ENCODE assay signal across 23 cellular contexts in the genomic region with DNA sequence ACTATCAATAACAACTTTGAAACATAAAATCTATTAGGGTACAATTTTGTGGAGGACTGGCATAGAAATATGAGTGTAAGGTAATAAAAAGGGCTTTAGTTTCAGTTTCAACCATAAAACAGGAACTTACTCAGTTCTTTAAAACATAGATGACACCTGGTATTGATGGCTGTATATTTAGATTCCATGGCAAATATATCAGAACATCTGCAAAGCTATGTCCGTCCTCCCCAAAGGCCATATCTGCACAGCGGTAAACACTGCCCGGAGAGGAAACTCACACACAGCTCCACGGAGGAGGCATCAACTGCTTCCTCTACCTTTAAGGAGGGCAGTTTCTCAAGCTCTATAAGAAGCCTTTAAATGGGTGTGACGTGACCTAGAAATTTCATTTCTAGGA.
"Had no signal": no experiment of that assay in that cellular context is flagged by ENCODE, and none has a peak within 500 bp of the region (broad histone marks: within the 10 kb centered on the region; RNA-seq: fewer than 3 reads in every experiment).

No MANE protein-coding gene starts in this region.

- DNase-seq: activated CD4-positive, alpha-beta memory T cell treated with anti-CD3 and anti-CD28 coated beads, Interleukin-2, amount 10 ng/mL, durations not matched to agents 7 days and 5 days; activated CD4-positive, alpha-beta T cell treated with anti-CD3 and anti-CD28 coated beads, Interleukin-2, amount 50 U/mL, for 1 hour; activated CD4-positive, CD25-positive, alpha-beta regulatory T cell; activated gamma-delta T cell treated with Interleukin-2 at 50 U/mL for 16 hours; activated T-cell treated with anti-CD3 and anti-CD28 coated beads for 4 hours; activated T-cell treated with anti-CD3 and anti-CD28 coated beads, Interleukin-2, amount 50 U/mL, for 48 hours; aorta; body of pancreas; central memory CD4-positive, alpha-beta T cell; NCI-H1092 treated with DMSO at 0.1 percent for 48 hours; NCI-H1417 treated with DMSO at 0.1 percent for 48 hours; NCI-H2029; NCI-H2107; NCI-H226; NCI-H526; NCI-H774; NK-92 treated with Interleukin-12 subunit alpha and Interleukin-12 subunit beta, amount 100 ng/mL, for 24 hours; PC-9; SIG-M5; T-cell; T-helper 2 cell; T1000 had no signal

- H3K4me2 ChIP-seq: PC-9 had no signal

- H3K27ac ChIP-seq: body of pancreas, PC-9, VCaP had no signal

- H3K9me3 ChIP-seq: body of pancreas had no signal

- H3K4me1 ChIP-seq: body of pancreas had no signal

- H2AFZ ChIP-seq: PC-9 had no signal

- H3K4me3 ChIP-seq: body of pancreas, PC-9 had no signal
